Comparison of ENCODE assay signal across 11 cellular contexts in the genomic region with DNA sequence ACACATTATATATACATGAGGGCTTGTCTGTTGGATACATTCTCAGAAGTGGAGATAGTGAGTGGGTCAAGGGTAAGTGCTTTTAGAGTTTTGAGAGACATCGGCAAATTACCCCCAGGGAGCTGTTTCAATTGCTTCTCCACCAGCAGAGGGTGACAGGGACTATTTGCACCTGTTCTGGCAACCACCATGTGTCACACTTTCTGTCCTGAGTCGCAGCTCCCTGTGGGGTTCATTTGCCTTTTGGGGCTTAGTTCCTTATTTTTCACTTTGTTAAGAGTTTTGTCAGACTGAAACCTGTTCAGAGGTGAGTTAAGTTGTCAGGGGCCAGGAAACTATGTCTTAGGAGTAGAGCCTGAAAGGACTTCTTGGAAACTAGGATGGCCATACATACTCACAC. TPM values are rescaled to one million over a fixed set of nuclear protein-coding genes. Genes with fewer than 3 reads are reported as not detected.
DNase-seq lines count a peak whose midpoint lies in the region; ATAC-seq and TF ChIP-seq lines count a peak whose summit lies in the region.
"Had no signal": no experiment of that assay in that cellular context is flagged by ENCODE, and none has a peak within 500 bp of the region (broad histone marks: within the 10 kb centered on the region; RNA-seq: fewer than 3 reads in every experiment).

No MANE protein-coding gene starts in this region.

- H2AFZ ChIP-seq in Karpas-422 (ENCODE audit: low read length) = peak overlapping the region; percentile 52; the same call in 1 of the 2 replicates

- H3K9ac ChIP-seq in Karpas-422 (ENCODE audit: low read length) = peak overlapping the region; percentile 47
- H3K9ac ChIP-seq: BLaER1 treated with 17β-estradiol and CSF1 and Interleukin-3, amounts not matched to agents 10 nM and 100 nM had no signal

- H3K9me3 Mint-ChIP-seq in Caco-2 (ENCODE audit: unreplicated experiment) = no peaks in the 10 kb centered on the region
- H3K9me3 Mint-ChIP-seq: activated T-helper 2 cell treated with anti-CD3 and anti-CD28 coated beads, Interferon-gamma antibody, Interleukin-2, Interleukin-4, amounts not matched to agents 10 μg/mL and 5 μg/mL and 100 μg/mL, durations not matched to agents 14 hours and 24 hours and 36 hours had no signal

- H3K27me3 Mint-ChIP-seq in Caco-2 (ENCODE audit: insufficient read depth, unreplicated experiment) = no peaks in the 10 kb centered on the region

- intact Hi-C loops in Caco-2 (cut with micrococcal nuclease; ENCODE audit: unreplicated experiment) = loop anchor here (2.0 kb wide), 1 partner anchor 42 kb away; no protein-coding TSS in a partner anchor

- H3K4me1 Mint-ChIP-seq in Caco-2 (ENCODE audit: low read depth, unreplicated experiment) = peaks cover 20% of the 10 kb centered on the region

- BruUV-seq in Caco-2 (replicated peaks; lab: Mats Ljungman, UMichigan) = no TSS peak

- no peaks in the 10 kb centered on the region for H3K79me2 ChIP-seq in Karpas-422 (ENCODE audit: low read length)

- H3K27ac ChIP-seq in Karpas-422 (ENCODE audit: low read length) = peak overlapping the region; percentile 76
- H3K27ac ChIP-seq: BLaER1 treated with 17β-estradiol and CSF1 and Interleukin-3, amounts not matched to agents 10 nM and 100 nM had no signal

- no peak overlapping the region for H3K4me3 ChIP-seq in Caco-2 (ENCODE audit: low read depth, low read length)
- H3K4me3 ChIP-seq in Karpas-422 (ENCODE audit: low read length) = peak overlapping the region; percentile 48
- H3K4me3 ChIP-seq: BLaER1 treated with 17β-estradiol and CSF1 and Interleukin-3, amounts not matched to agents 10 nM and 100 nM had no signal

- no peak for DNase-seq in Caco-2
- DNase-seq in Karpas-422 = peak; percentile 94
- DNase-seq in UCSD-AML1 (lab: John Stamatoyannopoulos, UW; ENCODE audit: unreplicated experiment) = no peak
- DNase-seq in NOMO-1 treated with DMSO at 0.1 percent for 48 hours (lab: John Stamatoyannopoulos, UW; ENCODE audit: unreplicated experiment) = no peak
- no peak for DNase-seq in RKO (ENCODE audit: low spot score)
- no peak for DNase-seq in NCI-H345 treated with DMSO at 0.1 percent for 48 hours (lab: John Stamatoyannopoulos, UW; ENCODE audit: unreplicated experiment)

- no peaks in the 10 kb centered on the region for H3K9me2 ChIP-seq in Karpas-422 (replicated peaks; ENCODE audit: insufficient read depth, low read length)

- no peaks in the 10 kb centered on the region for H4K20me1 ChIP-seq in Karpas-422 (ENCODE audit: insufficient read depth, low read depth, low read length)
- H4K20me1 ChIP-seq: BLaER1 treated with 17β-estradiol and CSF1 and Interleukin-3, amounts not matched to agents 10 nM and 100 nM had no signal

- H3K4me1 ChIP-seq in Caco-2 = peaks cover 21% of the 10 kb centered on the region
- peaks cover 26% of the 10 kb centered on the region for H3K4me1 ChIP-seq in Karpas-422 (ENCODE audit: low read length)
- H3K4me1 ChIP-seq: BLaER1 treated with 17β-estradiol and CSF1 and Interleukin-3, amounts not matched to agents 10 nM and 100 nM had no signal

- H3K4me2 ChIP-seq in Karpas-422 (ENCODE audit: low read depth, low read length, poor library complexity, severe bottlenecking) = peak overlapping the region; percentile 69
- H3K4me2 ChIP-seq: BLaER1 treated with 17β-estradiol and CSF1 and Interleukin-3, amounts not matched to agents 10 nM and 100 nM had no signal

- ATAC-seq in GM18870 (IDR thresholded peaks at IDR 0.05; ENCODE audit: unreplicated experiment) = peak; percentile 99
- peak; percentile 99 for ATAC-seq in HG02623 (IDR thresholded peaks at IDR 0.05; ENCODE audit: unreplicated experiment)
- ATAC-seq: esophagus mucosa had no signal

- peak overlapping the region; percentile 34 for H3K27ac Mint-ChIP-seq in Caco-2 (ENCODE audit: unreplicated experiment)
- H3K27ac Mint-ChIP-seq: activated T-helper 2 cell treated with anti-CD3 and anti-CD28 coated beads, Interferon-gamma antibody, Interleukin-2, Interleukin-4, amounts not matched to agents 10 μg/mL and 5 μg/mL and 100 μg/mL, durations not matched to agents 14 hours and 24 hours and 36 hours had no signal

- CTCF ChIA-PET in Caco-2 (lab: Charles Lee) = interaction anchor here (0.6 to 1.6 kb wide), 3 partner anchors 21 to 225 kb away, joined by 3 to 13 read pairs (median 3); partner anchors contain the start of gene SLC36A1

- H3K4me3 Mint-ChIP-seq in Caco-2 (ENCODE audit: unreplicated experiment) = no peak overlapping the region

- H3K36me3 Mint-ChIP-seq in Caco-2 (ENCODE audit: insufficient read depth, unreplicated experiment) = no peaks in the 10 kb centered on the region

- peak; percentile 27 to 41 for TF ChIP-seq CTCF in Caco-2 (IDR thresholded peaks at IDR 0.05; ENCODE audit: insufficient read depth in 1 of 2, low read depth in 1 of 2, low read length in 1 of 2, severe bottlenecking in 1 of 2, unreplicated experiment in 1 of 2)

- POLR2A ChIA-PET in Caco-2 (lab: Charles Lee) = no interaction called here

- H3K36me3 ChIP-seq in Caco-2 (ENCODE audit: control insufficient read depth, insufficient read depth, low read length) (no peaks in the 10 kb centered on the region; the same call in 1 of the 2 replicates), Karpas-422 (ENCODE audit: insufficient read depth, low read length) (no peaks in the 10 kb centered on the region)
- H3K36me3 ChIP-seq: BLaER1 treated with 17β-estradiol and CSF1 and Interleukin-3, amounts not matched to agents 10 nM and 100 nM had no signal

- H3K27me3 ChIP-seq in Caco-2 (replicated peaks; ENCODE audit: control insufficient read depth, insufficient read depth, low read length) (no peaks in the 10 kb centered on the region), Karpas-422 (ENCODE audit: low read length) (no peaks in the 10 kb centered on the region)
- H3K27me3 ChIP-seq: BLaER1 treated with 17β-estradiol and CSF1 and Interleukin-3, amounts not matched to agents 10 nM and 100 nM had no signal

- no peaks in the 10 kb centered on the region for H3K9me3 ChIP-seq in Caco-2
- H3K9me3 ChIP-seq in Karpas-422 (ENCODE audit: low read length) = no peaks in the 10 kb centered on the region
- H3K9me3 ChIP-seq: BLaER1 treated with 17β-estradiol and CSF1 and Interleukin-3, amounts not matched to agents 10 nM and 100 nM had no signal

RNA-seq across cellular contexts. Expression of gene SLC36A1, which starts 20.1 kb away (rescaled TPM):
- total RNA-seq in Caco-2 (2022) = 17.5 and 18.2 TPM in 2 replicates
- total RNA-seq in Karpas-422 (2014; rRNA removed; shearing (Covaris generic); ENCODE audit: low replicate concordance) = 8.4 and 12.7 TPM in 2 replicates
